ENCODE assay signal across 8 cellular contexts in genomic region chr1:2133879-2134215, GRCh38.
DNase-seq lines count a peak whose midpoint lies in the region; ATAC-seq and TF ChIP-seq lines count a peak whose summit lies in the region.

No MANE protein-coding gene starts in this region.

- intact Hi-C loops in PC-3 (cut with micrococcal nuclease), result loop anchor here (1.0 kb wide), 2 partner anchors 215 to 225 kb away; partner anchors contain the start of gene TMEM52

- POLR2A ChIA-PET in BJ (lab: Charles Lee) (no interaction called here), PC-3 (lab: Charles Lee; ENCODE audit: unreplicated experiment) (interaction anchor here (0.6 kb wide), 2 partner anchors 25 to 40 kb away, joined by 3 read pairs; no protein-coding TSS in a partner anchor)

- no peaks in the 10 kb centered on the region for H3K9me2 ChIP-seq in PC-3 (replicated peaks; ENCODE audit: low read length)

- H4K20me1 ChIP-seq in PC-3 (ENCODE audit: low read length), result no peaks in the 10 kb centered on the region

- H3K4me1 ChIP-seq in PC-3 (ENCODE audit: insufficient read depth, low read length), result peaks cover 16% of the 10 kb centered on the region
- H3K4me1 ChIP-seq in neutrophil (ENCODE audit: control insufficient read depth in 1 of 2, insufficient read depth in 1 of 2, low read depth in 1 of 2, low read length in 1 of 2), result peaks cover 14 to 19% of the 10 kb centered on the region in 2 experiments

- no peak for DNase-seq in BJ (ENCODE audit: low read depth)
- no peak for DNase-seq in PC-3
- no peak for DNase-seq in fibroblast of pulmonary artery (ENCODE audit: low read depth)
- DNase-seq in HuH-7 (ENCODE audit: low spot score), result no peak
- DNase-seq in AG20443 (ENCODE audit: low spot score), result no peak
- DNase-seq in T-helper 1 cell, result no peak
- no peak for DNase-seq in DMS114 treated with DMSO at 0.1 percent for 48 hours (lab: John Stamatoyannopoulos, UW; ENCODE audit: unreplicated experiment)

- no TSS peak for BruUV-seq in PC-3 (replicated peaks; lab: Mats Ljungman, UMichigan)

- peak overlapping the region; percentile 88 for H2AFZ ChIP-seq in PC-3 (ENCODE audit: low read length)

- no peaks in the 10 kb centered on the region for H3F3A ChIP-seq in PC-3 (ENCODE audit: low read length, unreplicated experiment)

- no peak for ATAC-seq in PC-3

- H3K9ac ChIP-seq in PC-3 (ENCODE audit: low read length), result peak overlapping the region; percentile 60

- H3K27ac ChIP-seq in PC-3 (ENCODE audit: low read length), result peak overlapping the region; percentile 22; the same call in 1 of the 2 replicates
- peak overlapping the region; percentile 94 for H3K27ac ChIP-seq in neutrophil

- no peaks in the 10 kb centered on the region for H3K79me2 ChIP-seq in PC-3 (ENCODE audit: low read length)

- H3K27me3 ChIP-seq in BJ (ENCODE audit: control insufficient read depth, insufficient read depth, low read length), result no peaks in the 10 kb centered on the region
- no peaks in the 10 kb centered on the region for H3K27me3 ChIP-seq in PC-3 (ENCODE audit: low read length)
- no peaks in the 10 kb centered on the region for H3K27me3 ChIP-seq in neutrophil

- TF ChIP-seq CTCF in BJ (IDR thresholded peaks at IDR 0.05; ENCODE audit: insufficient read depth, low read depth, low read length) (no peak), PC-3 (conservative IDR thresholded peaks at IDR 0.05; ENCODE audit: low read depth, low read length) (no peak), fibroblast of pulmonary artery (IDR thresholded peaks at IDR 0.05; ENCODE audit: low read length, missing control alignments) (no peak), neutrophil (IDR thresholded peaks at IDR 0.05) (no peak)

- H3K36me3 ChIP-seq in BJ (ENCODE audit: control insufficient read depth, insufficient read depth, low read length), result no peaks in the 10 kb centered on the region
- no peaks in the 10 kb centered on the region for H3K36me3 ChIP-seq in PC-3 (ENCODE audit: low read depth, low read length)
- no peaks in the 10 kb centered on the region for H3K36me3 ChIP-seq in neutrophil

- peak overlapping the region; percentile 96 for H3K4me2 ChIP-seq in PC-3 (ENCODE audit: low read length)

- CTCF ChIA-PET in BJ (lab: Yijun Ruan, JAX) (interaction anchor here (0.6 to 2.0 kb wide), 3 partner anchors 40 to 62 kb away, joined by 3 to 38 read pairs (median 8); partner anchors contain the start of gene FAAP20), PC-3 (lab: Charles Lee) (interaction anchor here (2.1 kb wide), 1 partner anchor 41 kb away, joined by 27 read pairs; no protein-coding TSS in a partner anchor)

- H3K9me3 ChIP-seq in PC-3 (ENCODE audit: low read length) (no peaks in the 10 kb centered on the region), neutrophil (no peaks in the 10 kb centered on the region)

- peak overlapping the region; percentile 38 for H3K4me3 ChIP-seq in BJ (ENCODE audit: low read depth, low read length)
- peak overlapping the region; percentile 69 for H3K4me3 ChIP-seq in PC-3 (ENCODE audit: low read length)
- peak overlapping the region; percentile 49 for H3K4me3 ChIP-seq in fibroblast of pulmonary artery (replicated peaks; ENCODE audit: low read depth, low read length)
- H3K4me3 ChIP-seq in neutrophil (ENCODE audit: low read depth in 1 of 2, low read length in 1 of 2), result peak overlapping the region; percentile 75 to 78
